ENCODE assay signal across 13 cellular contexts in genomic region chr6:13766201-13766634, GRCh38. TPM values are rescaled to one million over a fixed set of nuclear protein-coding genes. Genes with fewer than 3 reads are reported as not detected.
DNase-seq lines count a peak whose midpoint lies in the region; ATAC-seq, FAIRE-seq and TF ChIP-seq lines count a peak whose summit lies in the region.
"Had no signal": no experiment of that assay in that cellular context is flagged by ENCODE, and none has a peak within 500 bp of the region (broad histone marks: within the 10 kb centered on the region; RNA-seq: fewer than 3 reads in every experiment).

No MANE protein-coding gene starts in this region.

- H3K4me3 Mint-ChIP-seq in osteocyte (ENCODE audit: unreplicated experiment) = no peak overlapping the region

- no peak for FAIRE-seq in bronchial epithelial cell (lab: Jason Lieb, UNC)
- FAIRE-seq: endometrium, GM12892 had no signal

- H3K9me3 Mint-ChIP-seq in osteocyte (ENCODE audit: unreplicated experiment) = no peaks in the 10 kb centered on the region

- peak overlapping the region; percentile 45 for H3K27ac Mint-ChIP-seq in osteocyte (ENCODE audit: unreplicated experiment)

- H3K4me1 Mint-ChIP-seq in osteocyte (ENCODE audit: unreplicated experiment) = peaks cover 35% of the 10 kb centered on the region

- DNase-seq in GF-D8 (lab: John Stamatoyannopoulos, UW) = peak; percentile 17
- DNase-seq in NCI-H2171 treated with DMSO at 0.1 percent for 48 hours (lab: John Stamatoyannopoulos, UW) = peak; percentile 67
- DNase-seq in bronchial epithelial cell (ENCODE audit: low read depth) = peak; percentile 60
- no peak for DNase-seq in osteocyte (ENCODE audit: extremely low spot score, unreplicated experiment)
- DNase-seq in AML-193 (lab: John Stamatoyannopoulos, UW) = no peak
- DNase-seq in T-helper 2 cell = no peak
- DNase-seq: GOT3; RPMI8226; stimulated activated CD4-positive, alpha-beta T cell treated with anti-CD3 and anti-CD28 coated beads, Interleukin-4, amount 100 ng/mL, for 4 hours had no signal

- no peaks in the 10 kb centered on the region for H3K27me3 Mint-ChIP-seq in osteocyte (ENCODE audit: unreplicated experiment)

- H3K36me3 ChIP-seq in bronchial epithelial cell (ENCODE audit: control insufficient read depth, insufficient read depth, low read length) = no peaks in the 10 kb centered on the region

- ATAC-seq in GM18505 (IDR thresholded peaks at IDR 0.05; ENCODE audit: unreplicated experiment) (no peak), HG02588 (IDR thresholded peaks at IDR 0.05; ENCODE audit: unreplicated experiment) (no peak)

- H3K36me3 Mint-ChIP-seq in osteocyte (ENCODE audit: unreplicated experiment) = no peaks in the 10 kb centered on the region

- no peaks in the 10 kb centered on the region for H3K27me3 ChIP-seq in bronchial epithelial cell (ENCODE audit: control insufficient read depth, insufficient read depth, low read length)

- H3K4me3 ChIP-seq in bronchial epithelial cell (ENCODE audit: low read depth, low read length) = no peak overlapping the region

- TF ChIP-seq CTCF in bronchial epithelial cell (IDR thresholded peaks at IDR 0.05; ENCODE audit: insufficient read depth, low read length, severe bottlenecking) (no peak), osteocyte (IDR thresholded peaks at IDR 0.05) (no peak)

- no peak for TF ChIP-seq POLR2A in GM18505 (IDR thresholded peaks at IDR 0.05; ENCODE audit: borderline replicate concordance, extremely low read depth, insufficient read depth, insufficient read length)

RNA-seq across cellular contexts. Expression of gene MCUR1, which starts 48.1 kb away (rescaled TPM):
- total RNA-seq in bronchial epithelial cell (10.0 and 15.1 TPM in 2 replicates), osteocyte (23.4 and 24.8 TPM in 2 replicates)

RNA-seq across cellular contexts. Expression of gene RANBP9, which starts 54.6 kb away (rescaled TPM):
- 27.4 and 39.4 TPM in 2 replicates for total RNA-seq in bronchial epithelial cell
- total RNA-seq in osteocyte = 53.6 and 55.4 TPM in 2 replicates

Comparison
In these comparisons a context has a peak if more than half of its experiments do, and no peak if none do; other contexts are left out.
1. DNase-seq: peak in GF-D8 (single experiment), NCI-H2171 treated with DMSO at 0.1 percent for 48 hours (single experiment) and bronchial epithelial cell (single experiment); none in osteocyte (single experiment), AML-193 (0 of 2) and T-helper 2 cell (0 of 5).